Comparison of ENCODE assay signal across 8 cellular contexts in genomic region chr14:60722163-60722835, GRCh38. TPM values are rescaled to one million over a fixed set of nuclear protein-coding genes. Genes with fewer than 3 reads are reported as not detected.
DNase-seq lines count a peak whose midpoint lies in the region; ATAC-seq and TF ChIP-seq lines count a peak whose summit lies in the region.

No MANE protein-coding gene starts in this region.

- TF ChIP-seq CTCF in HFF-Myc (IDR thresholded peaks at IDR 0.05; ENCODE audit: low read depth, low read length, missing control alignments): no peak

- H3K4me3 Mint-ChIP-seq in activated T-helper 1 cell treated with anti-CD3 and anti-CD28 coated beads, Interleukin-12 subunit alpha, Interleukin-12 subunit beta, Interleukin-2, Interleukin-4 antibody, amounts not matched to agents 30 ng/mL and 10 ng/mL and 1 ng/mL, durations not matched to agents 14 hours and 24 hours and 36 hours: peak overlapping the region; percentile 82

- no peaks in the 10 kb centered on the region for H3K36me3 Mint-ChIP-seq in activated T-helper 1 cell treated with anti-CD3 and anti-CD28 coated beads, Interleukin-12 subunit alpha, Interleukin-12 subunit beta, Interleukin-2, Interleukin-4 antibody, amounts not matched to agents 30 ng/mL and 10 ng/mL and 1 ng/mL, durations not matched to agents 14 hours and 24 hours and 36 hours (ENCODE audit: low read depth)

- intact Hi-C loops in activated T-helper 1 cell treated with anti-CD3 and anti-CD28 coated beads, Interleukin-12 subunit alpha, Interleukin-12 subunit beta, Interleukin-2, Interleukin-4 antibody, amounts not matched to agents 30 ng/mL and 10 ng/mL and 1 ng/mL, durations not matched to agents 14 hours and 24 hours and 36 hours (cut with micrococcal nuclease): loop anchor here (2.0 to 10.0 kb wide), 5 partner anchors 65 to 533 kb away; partner anchors contain the start of genes SLC38A6 and TRMT5
- intact Hi-C loops in posterior vena cava (cut with DNase I): loop anchor here in 1 of 2 donors (5.0 kb wide), 1 partner anchor 65 kb away; no protein-coding TSS in a partner anchor

- ATAC-seq in HG03439 (IDR thresholded peaks at IDR 0.05; ENCODE audit: unreplicated experiment) (no peak), HG02571 (IDR thresholded peaks at IDR 0.05; ENCODE audit: unreplicated experiment) (no peak)

- peaks cover 68% of the 10 kb centered on the region for H3K27me3 Mint-ChIP-seq in activated T-helper 1 cell treated with anti-CD3 and anti-CD28 coated beads, Interleukin-12 subunit alpha, Interleukin-12 subunit beta, Interleukin-2, Interleukin-4 antibody, amounts not matched to agents 30 ng/mL and 10 ng/mL and 1 ng/mL, durations not matched to agents 14 hours and 24 hours and 36 hours (ENCODE audit: insufficient read depth)

- no peak overlapping the region for H3K27ac Mint-ChIP-seq in activated T-helper 1 cell treated with anti-CD3 and anti-CD28 coated beads, Interleukin-12 subunit alpha, Interleukin-12 subunit beta, Interleukin-2, Interleukin-4 antibody, amounts not matched to agents 30 ng/mL and 10 ng/mL and 1 ng/mL, durations not matched to agents 14 hours and 24 hours and 36 hours

- peaks cover 25% of the 10 kb centered on the region for H3K4me1 Mint-ChIP-seq in activated T-helper 1 cell treated with anti-CD3 and anti-CD28 coated beads, Interleukin-12 subunit alpha, Interleukin-12 subunit beta, Interleukin-2, Interleukin-4 antibody, amounts not matched to agents 30 ng/mL and 10 ng/mL and 1 ng/mL, durations not matched to agents 14 hours and 24 hours and 36 hours (ENCODE audit: low read depth)

- peak overlapping the region; percentile 94 for H3K4me3 ChIP-seq in HFF-Myc (replicated peaks; ENCODE audit: low read depth, low read length)

- DNase-seq in DMS 273 treated with DMSO at 0.1 percent for 48 hours (lab: John Stamatoyannopoulos, UW) (peak; percentile 27), HFF-Myc (ENCODE audit: extremely low read depth, low read depth) (no peak), NCI-H524 treated with DMSO at 0.1 percent for 48 hours (lab: John Stamatoyannopoulos, UW) (peak; percentile 63), germinal center (ENCODE audit: low spot score) (peak; percentile 37), posterior vena cava (ENCODE audit: low spot score) (peak; percentile 77)
- DNase-seq in activated T-helper 1 cell treated with anti-CD3 and anti-CD28 coated beads, Interleukin-12 subunit alpha, Interleukin-12 subunit beta, Interleukin-2, Interleukin-4 antibody, amounts not matched to agents 30 ng/mL and 10 ng/mL and 1 ng/mL, durations not matched to agents 14 hours and 24 hours and 36 hours (ENCODE audit: low spot score): no peak

- no peaks in the 10 kb centered on the region for H3K9me3 Mint-ChIP-seq in activated T-helper 1 cell treated with anti-CD3 and anti-CD28 coated beads, Interleukin-12 subunit alpha, Interleukin-12 subunit beta, Interleukin-2, Interleukin-4 antibody, amounts not matched to agents 30 ng/mL and 10 ng/mL and 1 ng/mL, durations not matched to agents 14 hours and 24 hours and 36 hours

RNA-seq across cellular contexts. Expression of gene SIX4, which starts 1.9 kb away (rescaled TPM):
- total RNA-seq in activated T-helper 1 cell treated with anti-CD3 and anti-CD28 coated beads, Interleukin-12 subunit alpha, Interleukin-12 subunit beta, Interleukin-2, Interleukin-4 antibody, amounts not matched to agents 30 ng/mL and 10 ng/mL and 1 ng/mL, durations not matched to agents 14 hours and 24 hours and 36 hours: 0.57 and 1.1 TPM in 2 replicates
- total RNA-seq in posterior vena cava: 1 to 10 TPM; 1.3 to 3.2 TPM

RNA-seq across cellular contexts. Expression of gene MNAT1, which starts 12.3 kb away (rescaled TPM):
- 45.1 and 51.2 TPM in 2 replicates for total RNA-seq in activated T-helper 1 cell treated with anti-CD3 and anti-CD28 coated beads, Interleukin-12 subunit alpha, Interleukin-12 subunit beta, Interleukin-2, Interleukin-4 antibody, amounts not matched to agents 30 ng/mL and 10 ng/mL and 1 ng/mL, durations not matched to agents 14 hours and 24 hours and 36 hours
- total RNA-seq in posterior vena cava: 10 to 100 TPM; 25.3 to 34.6 TPM

Comparison
In these comparisons a context has a peak if more than half of its experiments do, and no peak if none do; other contexts are left out.
1. DNase-seq: peak in DMS 273 treated with DMSO at 0.1 percent for 48 hours (single experiment), NCI-H524 treated with DMSO at 0.1 percent for 48 hours (single experiment), germinal center (single experiment) and posterior vena cava (single experiment); none in HFF-Myc (single experiment) and activated T-helper 1 cell treated with anti-CD3 and anti-CD28 coated beads, Interleukin-12 subunit alpha, Interleukin-12 subunit beta, Interleukin-2, Interleukin-4 antibody, amounts not matched to agents 30 ng/mL and 10 ng/mL and 1 ng/mL, durations not matched to agents 14 hours and 24 hours and 36 hours (single experiment).